In the genomic region with DNA sequence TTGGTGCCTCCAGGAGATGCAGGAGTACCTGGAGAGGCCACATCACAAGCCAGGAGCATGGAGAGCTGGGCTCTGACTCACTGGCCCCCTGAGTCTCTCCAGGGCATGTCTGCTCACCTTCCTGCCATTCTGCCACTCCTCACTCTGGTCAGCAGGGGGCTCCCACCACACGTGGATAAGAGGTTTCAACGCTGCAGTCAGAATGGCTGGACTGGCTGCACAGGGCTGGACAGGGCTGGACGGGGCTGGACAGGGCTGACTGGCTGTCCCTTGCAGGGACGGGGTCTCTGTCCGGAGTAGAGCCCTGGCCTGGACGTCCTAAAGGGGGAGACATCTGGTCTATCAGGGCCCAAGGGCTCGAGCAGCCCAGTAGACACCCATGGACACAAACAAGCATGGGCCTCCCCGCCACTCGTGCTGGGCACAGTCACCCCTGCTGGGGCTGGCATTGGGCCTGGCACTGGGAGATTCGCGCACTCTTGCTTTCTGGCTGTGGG, we compare ENCODE assay signal across 8 cellular contexts. TPM values are rescaled to one million over a fixed set of nuclear protein-coding genes. Genes with fewer than 3 reads are reported as not detected.
A peak's percentile ranks its signal among the peaks of the same experiment; 100 is the strongest.
DNase-seq lines count a peak whose midpoint lies in the region; ATAC-seq and TF ChIP-seq lines count a peak whose summit lies in the region.

No MANE protein-coding gene starts in this region.

- TF ChIP-seq CTCF in mucosa of descending colon (IDR thresholded peaks at IDR 0.05): peak; percentile 84

- intact Hi-C loops in mucosa of descending colon (cut with DNase I, micrococcal nuclease): loop anchor here (5.0 to 10.0 kb wide), 3 partner anchors 110 to 140 kb away; a partner anchor contains a TSS

- H3K36me3 ChIP-seq in H7 (replicated peaks; ENCODE audit: control insufficient read depth, insufficient read depth, low read length): no peaks in the 10 kb centered on the region
- no peaks in the 10 kb centered on the region for H3K36me3 ChIP-seq in mucosa of descending colon (ENCODE audit: low read depth)

- no peaks in the 10 kb centered on the region for H3K4me1 ChIP-seq in mucosa of descending colon (ENCODE audit: low read depth)

- H3K9me3 ChIP-seq in mucosa of descending colon: no peaks in the 10 kb centered on the region

- ATAC-seq in mucosa of descending colon (peak; percentile 89), HG03457 (IDR thresholded peaks at IDR 0.05; ENCODE audit: unreplicated experiment) (no peak)

- DNase-seq in C1 segment of cervical spinal cord (lab: John Stamatoyannopoulos, UW) (peak in 13 of 14 donors; percentile 11 to 71 (median 37)), H7 (peak; percentile 96), NOMO-1 treated with dmso at 0.1 percent for 144 hours (lab: John Stamatoyannopoulos, UW; ENCODE audit: unreplicated experiment) (peak; percentile 39), epidermal melanocyte (ENCODE audit: insufficient read length, low spot score) (peak; percentile 90), mucosa of descending colon (peak in 2 of 3 donors; percentile 71 to 76)
- peak in 2 of 3 experiments; percentile 48 to 63 for DNase-seq in activated CD8-positive, alpha-beta memory T cell treated with anti-CD3 and anti-CD28 coated beads for 48 hours (ENCODE audit: low read depth in 2 of 3, low spot score in 2 of 3)
- peak; percentile 50 to 56 for DNase-seq in stimulated activated CD8-positive, alpha-beta memory T cell treated with anti-CD3 and anti-CD28 coated beads, Interleukin-4, amount 100 ng/mL, for 4 hours (ENCODE audit: low read depth in 2 of 2, low spot score in 1 of 2)

- no peak overlapping the region for H3K4me3 ChIP-seq in H7 (ENCODE audit: insufficient read depth, low read depth, low read length)
- no peak overlapping the region for H3K4me3 ChIP-seq in mucosa of descending colon

- H3K27me3 ChIP-seq in H7 (ENCODE audit: control insufficient read depth, insufficient read depth, low read length): no peaks in the 10 kb centered on the region

RNA-seq across cellular contexts. Expression of a gene that starts 34.6 kb away (rescaled TPM):
- not detected in 2 replicates for total RNA-seq in H7 (2014; rRNA removed; shearing (Covaris generic))
- total RNA-seq in mucosa of descending colon: 10 to 100 TPM in 2 of 3 donors, 1 to 10 TPM in 1; 8.7 to 13.3 (median 11.6) TPM

Comparison
In these comparisons a context has a peak if more than half of its experiments do, and no peak if none do; other contexts are left out.
1. DNase-seq: peak in every context shown above with its lines; median percentile 96 in H7; 90 in epidermal melanocyte; 74 in mucosa of descending colon; 56 in activated CD8-positive, alpha-beta memory T cell treated with anti-CD3 and anti-CD28 coated beads for 48 hours; 53 in stimulated activated CD8-positive, alpha-beta memory T cell treated with anti-CD3 and anti-CD28 coated beads, Interleukin-4, amount 100 ng/mL, for 4 hours; 39 in NOMO-1 treated with dmso at 0.1 percent for 144 hours; 37 in C1 segment of cervical spinal cord.